ENCODE assay signal across 12 cellular contexts in genomic region chr17:1471931-1472727, GRCh38.
"Had no signal": no experiment of that assay in that cellular context is flagged by ENCODE, and none has a peak within 500 bp of the region (broad histone marks: within the 10 kb centered on the region; RNA-seq: fewer than 3 reads in every experiment).

No MANE protein-coding gene starts in this region.

- H3K9me3 Mint-ChIP-seq: activated naive CD4-positive, alpha-beta T cell treated with anti-CD3 and anti-CD28 coated beads for 36 hours had no signal

- H3K27ac Mint-ChIP-seq: activated naive CD4-positive, alpha-beta T cell treated with anti-CD3 and anti-CD28 coated beads for 36 hours had no signal

- H3K4me3 ChIP-seq: lower lobe of right lung, psoas muscle had no signal

- H3K27ac ChIP-seq: epithelial cell of prostate, lower lobe of right lung, psoas muscle had no signal

- H3K4me3 Mint-ChIP-seq: activated naive CD4-positive, alpha-beta T cell treated with anti-CD3 and anti-CD28 coated beads for 36 hours had no signal

- ATAC-seq: lower lobe of right lung, psoas muscle had no signal

- H3K9me3 ChIP-seq: lower lobe of right lung, psoas muscle had no signal

- DNase-seq: activated naive CD4-positive, alpha-beta T cell treated with anti-CD3 and anti-CD28 coated beads for 36 hours; cortex of kidney; effector memory CD4-positive, alpha-beta T cell; hippocampal formation; lower lobe of right lung; midbrain; psoas muscle; stimulated activated CD4-positive, alpha-beta T cell treated with anti-CD3 and anti-CD28 coated beads, Interleukin-15, amount 100 ng/mL, for 24 hours; stimulated activated CD4-positive, alpha-beta T cell treated with anti-CD3 and anti-CD28 coated beads, Interleukin-4, amount 100 ng/mL, for 4 hours; SW 1271; T-helper 9 cell had no signal
